8 cellular contexts compared by ENCODE assay signal in the genomic region with DNA sequence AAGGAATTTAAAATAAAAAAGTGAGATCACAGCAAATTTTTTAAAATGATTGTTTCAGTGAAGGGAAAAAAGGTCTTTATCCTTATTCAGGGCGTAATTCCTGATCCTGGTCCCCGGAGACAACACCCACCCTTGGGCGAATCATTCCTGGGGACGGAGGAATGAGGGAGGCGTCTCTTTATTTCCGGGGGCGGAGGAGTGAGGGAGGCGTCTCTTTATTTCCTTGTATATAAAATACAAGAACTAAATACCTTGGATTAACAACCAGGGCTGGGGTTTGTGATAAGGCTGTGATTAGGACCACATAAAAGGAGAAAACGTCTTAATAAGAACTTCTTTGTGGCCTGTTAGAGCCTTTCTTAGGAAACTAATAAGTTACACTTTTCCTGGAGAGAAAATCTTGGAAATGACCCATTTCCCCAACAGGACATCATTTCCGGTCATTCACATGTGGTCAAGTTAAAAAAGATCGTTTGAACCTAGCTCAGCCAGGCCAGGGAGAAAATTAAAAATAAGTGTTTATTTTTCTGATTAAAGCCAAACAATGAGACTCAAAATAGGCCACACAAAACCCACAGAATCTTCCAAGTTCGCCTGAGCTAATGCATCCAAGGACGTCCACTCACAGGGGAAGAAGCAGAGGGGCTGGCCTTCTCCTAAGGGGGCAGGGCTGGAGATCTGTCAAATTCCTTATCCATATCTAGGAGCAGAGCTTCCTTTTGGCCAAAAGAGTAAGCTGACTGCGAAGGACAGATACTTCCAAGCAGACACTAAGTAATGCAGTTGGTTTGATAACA.
DNase-seq lines count a peak whose midpoint lies in the region; ATAC-seq and TF ChIP-seq lines count a peak whose summit lies in the region.

No MANE protein-coding gene starts in this region.

- intact Hi-C loops in testis (cut with DNase I; ENCODE audit: low total_unique reads): no loop called here

- no peaks in the 10 kb centered on the region for H3K36me3 ChIP-seq in testis (ENCODE audit: low read depth, missing control alignments)

- peak; percentile 44 for DNase-seq in Jurkat, Clone E6-1 (ENCODE audit: low read depth, low spot score)
- DNase-seq in coronary artery (ENCODE audit: low spot score): no peak
- no peak for DNase-seq in left lobe of liver (ENCODE audit: low spot score)
- peak; percentile 58 for DNase-seq in testis
- DNase-seq in NCI-H446 (lab: John Stamatoyannopoulos, UW): no peak
- DNase-seq in NCI-H2227 (lab: John Stamatoyannopoulos, UW; ENCODE audit: unreplicated experiment): no peak
- no peak for DNase-seq in SIG-M5 (lab: John Stamatoyannopoulos, UW)

- TF ChIP-seq POLR2A in testis (IDR thresholded peaks at IDR 0.05): no peak

- H3K4me1 ChIP-seq in testis: peaks cover 38% of the 10 kb centered on the region

- peak overlapping the region; percentile 74 to 82 for H3K27ac ChIP-seq in coronary artery
- H3K27ac ChIP-seq in testis: peak overlapping the region; percentile 68 to 85

- ATAC-seq in left lobe of liver: peak; percentile 8
- no peak for ATAC-seq in GM19023 (IDR thresholded peaks at IDR 0.05; ENCODE audit: unreplicated experiment)

- no peak overlapping the region for H3K4me3 ChIP-seq in Jurkat, Clone E6-1 (ENCODE audit: low read length)
- H3K4me3 ChIP-seq in coronary artery (peak overlapping the region; percentile 15), testis (no peak overlapping the region)

- TF ChIP-seq CTCF in coronary artery (IDR thresholded peaks at IDR 0.05) (no peak), testis (IDR thresholded peaks at IDR 0.05) (no peak)

- H3K27me3 ChIP-seq in testis: no peaks in the 10 kb centered on the region

- no peaks in the 10 kb centered on the region for H3K9me3 ChIP-seq in testis

- 28 to 38% methylated on average over 13 to 14 of the region's 14 CpGs for WGBS in testis, 2 donors

Comparison
In these comparisons a context has a peak if more than half of its experiments do, and no peak if none do; other contexts are left out.
1. DNase-seq: peak in Jurkat, Clone E6-1 (single experiment) and testis (single experiment); none in coronary artery (single experiment), left lobe of liver (single experiment), NCI-H446 (0 of 2), NCI-H2227 (single experiment) and SIG-M5 (single experiment).